In the genomic region with DNA sequence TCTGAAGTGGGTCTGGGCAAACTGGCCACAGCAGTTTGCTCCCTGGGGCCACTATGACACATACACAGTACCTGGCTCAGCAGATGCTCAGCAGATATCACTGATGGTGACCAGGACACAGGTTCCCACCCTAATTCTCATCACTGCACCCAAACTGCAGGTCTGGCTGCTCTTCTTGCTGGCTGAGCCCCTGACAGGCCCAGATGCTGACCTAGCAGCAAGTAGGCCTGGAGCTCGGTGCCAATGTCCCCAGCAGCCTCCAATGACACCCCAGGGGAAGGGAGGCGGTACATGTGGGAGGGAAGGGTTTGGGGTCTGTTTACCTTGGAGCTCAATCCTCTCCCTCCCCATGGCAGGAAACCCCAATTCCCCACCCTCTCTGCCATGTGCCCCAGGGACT, we compare ENCODE assay signal across 20 cellular contexts. TPM values are rescaled to one million over a fixed set of nuclear protein-coding genes. Genes with fewer than 3 reads are reported as not detected.
DNase-seq lines count a peak whose midpoint lies in the region; ATAC-seq and TF ChIP-seq lines count a peak whose summit lies in the region.
"Had no signal": no experiment of that assay in that cellular context is flagged by ENCODE, and none has a peak within 500 bp of the region (broad histone marks: within the 10 kb centered on the region; RNA-seq: fewer than 3 reads in every experiment).

No MANE protein-coding gene starts in this region.

- TF ChIP-seq CTCF in HCT116 (IDR thresholded peaks at IDR 0.05 in 2 of 3, conservative IDR thresholded peaks at IDR 0.05 in 1 of 3; ENCODE audit: borderline replicate concordance in 1 of 3, insufficient read depth in 1 of 3, low read depth in 2 of 3, low read length in 2 of 3): no peak
- no peak for TF ChIP-seq CTCF in neural progenitor cell (IDR thresholded peaks at IDR 0.05)
- no peak for TF ChIP-seq CTCF in vagina (IDR thresholded peaks at IDR 0.05)

- no peak overlapping the region for H2AFZ ChIP-seq in HCT116 (ENCODE audit: low read depth, low read length, poor library complexity, severe bottlenecking)
- H2AFZ ChIP-seq in neural progenitor cell (replicated peaks): no peak overlapping the region
- H2AFZ ChIP-seq: PC-9 had no signal

- no TSS peak for BruUV-seq in HCT116 (replicated peaks; lab: Mats Ljungman, UMichigan)

- H3K27me3 ChIP-seq in HCT116 (ENCODE audit: insufficient read depth, low read length) (no peaks in the 10 kb centered on the region), neural progenitor cell (no peaks in the 10 kb centered on the region), vagina (no peaks in the 10 kb centered on the region)

- H3K27me3 Mint-ChIP-seq in activated T-cell treated with anti-CD3 and anti-CD28 coated beads, Interleukin-2, amount 50 U/mL, for 24 hours: no peaks in the 10 kb centered on the region
- peaks cover 12% of the 10 kb centered on the region for H3K27me3 Mint-ChIP-seq in neural progenitor cell (ENCODE audit: insufficient read depth, low read depth)
- H3K27me3 Mint-ChIP-seq: CD4-positive, alpha-beta memory T cell had no signal

- no peak for ATAC-seq in HCT116
- ATAC-seq in GM21367 (IDR thresholded peaks at IDR 0.05; ENCODE audit: unreplicated experiment): no peak
- no peak for ATAC-seq in HG02885 (IDR thresholded peaks at IDR 0.05; ENCODE audit: poor library complexity, unreplicated experiment)
- ATAC-seq: Right ventricle myocardium inferior had no signal

- H3K27ac ChIP-seq in HCT116 (ENCODE audit: low read depth, low read length) (peak overlapping the region; percentile 26; the same call in 1 of the 2 replicates), SK-N-MC (peak overlapping the region; percentile 68; the same call in 1 of the 2 replicates), neural progenitor cell (peak overlapping the region; percentile 46), vagina (no peak overlapping the region)
- H3K27ac ChIP-seq: PC-9 had no signal

- H3K9me3 Mint-ChIP-seq in activated T-cell treated with anti-CD3 and anti-CD28 coated beads, Interleukin-2, amount 50 U/mL, for 24 hours: no peaks in the 10 kb centered on the region
- H3K9me3 Mint-ChIP-seq in neural progenitor cell: no peaks in the 10 kb centered on the region

- H3K9me3 ChIP-seq in HCT116 (ENCODE audit: control insufficient read depth in 1 of 2, insufficient read depth in 1 of 2, low read depth in 1 of 2, low read length in 2 of 2) (no peaks in the 10 kb centered on the region), SK-N-MC (ENCODE audit: low read depth, low read length) (no peaks in the 10 kb centered on the region), neural progenitor cell (ENCODE audit: low read depth) (no peaks in the 10 kb centered on the region), vagina (no peaks in the 10 kb centered on the region)
- H3K9me3 ChIP-seq: SK-N-SH had no signal

- H3K4me2 ChIP-seq in HCT116 (ENCODE audit: low read length) (no peak overlapping the region), neural progenitor cell (no peak overlapping the region)
- H3K4me2 ChIP-seq: PC-9, SK-N-SH had no signal

- RAD21 ChIA-PET in HCT116 (lab: Charles Lee; ENCODE audit: low non-redundant PET in 1 of 2, low total read pairs in 2 of 2, uncharacterized antibody in 2 of 2, unreplicated experiment in 2 of 2): no interaction called here

- H3K36me3 ChIP-seq in HCT116 (ENCODE audit: control insufficient read depth in 1 of 2, insufficient read depth in 2 of 2, low read length in 2 of 2) (peaks cover 41 to 54% of the 10 kb centered on the region in 2 experiments), SK-N-MC (ENCODE audit: insufficient read depth, low read length) (peaks cover 58% of the 10 kb centered on the region), neural progenitor cell (peaks cover 10% of the 10 kb centered on the region), vagina (peaks cover 0 to 48% of the 10 kb centered on the region in 2 donors)

- peaks cover 7 to 15% of the 10 kb centered on the region in 2 experiments for H3K4me1 ChIP-seq in HCT116 (ENCODE audit: control insufficient read depth in 1 of 2, insufficient read depth in 2 of 2, low read length in 2 of 2)
- peaks cover 15% of the 10 kb centered on the region for H3K4me1 ChIP-seq in neural progenitor cell
- peaks cover 27% of the 10 kb centered on the region for H3K4me1 ChIP-seq in vagina

- no peak overlapping the region for H3K9ac ChIP-seq in HCT116 (ENCODE audit: low read length)
- no peak overlapping the region for H3K9ac ChIP-seq in SK-N-MC (ENCODE audit: insufficient read length)
- H3K9ac ChIP-seq in neural progenitor cell: no peak overlapping the region
- H3K9ac ChIP-seq: SK-N-SH had no signal

- peaks cover 51% of the 10 kb centered on the region for H3K4me1 Mint-ChIP-seq in activated T-cell treated with anti-CD3 and anti-CD28 coated beads, Interleukin-2, amount 50 U/mL, for 24 hours (ENCODE audit: low read depth)
- H3K4me1 Mint-ChIP-seq in neural progenitor cell: peaks cover 46% of the 10 kb centered on the region

- H3K9me2 ChIP-seq in HCT116 (ENCODE audit: insufficient read depth): no peaks in the 10 kb centered on the region
- H3K9me2 ChIP-seq: SK-N-SH had no signal

- CTCF ChIA-PET in HCT116 (lab: Charles Lee): no interaction called here

- H3K4me3 ChIP-seq in HCT116 (replicated peaks in 1 of 2; ENCODE audit: low read depth in 1 of 2, low read length in 2 of 2) (no peak overlapping the region), SK-N-MC (no peak overlapping the region), neural progenitor cell (no peak overlapping the region), vagina (no peak overlapping the region)
- H3K4me3 ChIP-seq: PC-9 had no signal

- peak overlapping the region; percentile 36 for H3K4me3 Mint-ChIP-seq in activated T-cell treated with anti-CD3 and anti-CD28 coated beads, Interleukin-2, amount 50 U/mL, for 24 hours
- no peak overlapping the region for H3K4me3 Mint-ChIP-seq in neural progenitor cell

- H3K36me3 Mint-ChIP-seq in activated T-cell treated with anti-CD3 and anti-CD28 coated beads, Interleukin-2, amount 50 U/mL, for 24 hours (ENCODE audit: low read depth): peaks cover 75% of the 10 kb centered on the region
- H3K36me3 Mint-ChIP-seq in neural progenitor cell: peaks cover 35% of the 10 kb centered on the region

- peaks cover 73% of the 10 kb centered on the region for H3F3A ChIP-seq in neural progenitor cell (ENCODE audit: low read depth)

- intact Hi-C loops in HCT116 (cut with micrococcal nuclease) (no loop called here), vagina (cut with DNase I) (loop anchor here (10.0 kb wide), 1 partner anchor 202 kb away; a partner anchor contains a TSS)

- POLR2A ChIA-PET in HCT116 (lab: Charles Lee): interaction anchor here (0.8 to 1.5 kb wide), 2 partner anchors 9 to 12 kb away, joined by 3 to 5 read pairs; no protein-coding TSS in a partner anchor

- H3K79me2 ChIP-seq in HCT116 (ENCODE audit: insufficient read depth, low read length): peaks cover 54% of the 10 kb centered on the region
- peaks cover 54% of the 10 kb centered on the region for H3K79me2 ChIP-seq in neural progenitor cell (ENCODE audit: low read depth)

- no peak for TF ChIP-seq RAD21 in HCT116 (IDR thresholded peaks at IDR 0.05; ENCODE audit: low read depth)

- no peak overlapping the region for H3K27ac Mint-ChIP-seq in activated T-cell treated with anti-CD3 and anti-CD28 coated beads, Interleukin-2, amount 50 U/mL, for 24 hours
- H3K27ac Mint-ChIP-seq in neural progenitor cell: no peak overlapping the region

- TF ChIP-seq POLR2A in HCT116 (IDR thresholded peaks at IDR 0.05; ENCODE audit: borderline replicate concordance, extremely low read depth, insufficient read depth, insufficient read length) (no peak), vagina (IDR thresholded peaks at IDR 0.05) (no peak)

- H4K20me1 ChIP-seq in HCT116 (ENCODE audit: insufficient read depth) (peaks cover 23% of the 10 kb centered on the region; the same call in 1 of the 2 replicates), neural progenitor cell (ENCODE audit: low read depth) (peaks cover 81% of the 10 kb centered on the region)

- DNase-seq in activated T-cell treated with anti-CD3 and anti-CD28 coated beads, Interleukin-2, amount 50 U/mL, for 24 hours: no peak
- no peak for DNase-seq in activated T-cell treated with anti-CD3 and anti-CD28 coated beads, Interleukin-2, amount 50 U/mL, for 1 hour
- DNase-seq in HCT116 (ENCODE audit: low read depth, low spot score) (no peak), SK-N-MC (ENCODE audit: low read depth, low spot score) (no peak), neural progenitor cell (ENCODE audit: low spot score) (no peak), vagina (ENCODE audit: extremely low spot score in 2 of 2) (no peak)
- DNase-seq: AML-193; CD4-positive, alpha-beta memory T cell; HCEC 1CT; MM.1S; NCI-H1105; NCI-H1694 treated with DMSO at 0.1 percent for 48 hours; NCI-H69; NK-92 treated with Interleukin-12 subunit alpha and Interleukin-12 subunit beta, amount 100 ng/mL, for 24 hours; PC-9; SK-N-SH had no signal

TF ChIP-seq in HCT116, 20 proteins besides CTCF, POLR2A, EP300 and RAD21 (continues in another document):
- TF ChIP-seq EZH2phosphoT487 (IDR thresholded peaks at IDR 0.05; ENCODE audit: borderline replicate concordance) (no peak), ELF1 (IDR thresholded peaks at IDR 0.05; ENCODE audit: borderline replicate concordance, low read depth) (no peak), EZH2 (IDR thresholded peaks at IDR 0.05) (no peak), SIN3A (IDR thresholded peaks at IDR 0.05; ENCODE audit: low read depth) (no peak), POLR2AphosphoS5 (IDR thresholded peaks at IDR 0.05; ENCODE audit: low read depth, low read length) (no peak), TCF7L2 (IDR thresholded peaks at IDR 0.05; ENCODE audit: borderline replicate concordance, extremely low read depth, insufficient read depth, insufficient read length) (no peak), CEBPB (IDR thresholded peaks at IDR 0.05; ENCODE audit: low read depth) (no peak)

RNA-seq across cellular contexts. Expression of a gene that starts 5.1 kb away (rescaled TPM):
- total RNA-seq in HCT116 (2021; ENCODE audit: unreplicated experiment): 515 TPM
- 334 and 398 TPM in 2 replicates for polyA plus RNA-seq in HCT116 (2012)
- total RNA-seq in neural progenitor cell (ENCODE audit: low replicate concordance): 118 and 159 TPM in 2 replicates
- total RNA-seq in vagina: 22.3 TPM

RNA-seq across cellular contexts. Expression of a gene that starts 16.8 kb away (rescaled TPM):
- total RNA-seq in HCT116 (2021; ENCODE audit: unreplicated experiment) (3,050 TPM), neural progenitor cell (ENCODE audit: low replicate concordance) (1,017 and 1,124 TPM in 2 replicates), vagina (1,166 TPM)
- polyA plus RNA-seq in HCT116 (2012): 4,429 and 5,970 TPM in 2 replicates

RNA-seq across cellular contexts. Expression of a gene that starts 18.4 kb away (rescaled TPM):
- 21.0 TPM for total RNA-seq in HCT116 (2021; ENCODE audit: unreplicated experiment)
- 4.8 and 9.0 TPM in 2 replicates for polyA plus RNA-seq in HCT116 (2012)
- 0.15 TPM in 1 of 2 replicates, not detected in the other for total RNA-seq in neural progenitor cell (ENCODE audit: low replicate concordance)
- total RNA-seq in vagina: 5.9 TPM

RNA-seq across cellular contexts. Expression of a gene that starts 25.9 kb away (rescaled TPM):
- total RNA-seq in HCT116 (2021; ENCODE audit: unreplicated experiment) (not detected), neural progenitor cell (ENCODE audit: low replicate concordance) (not detected in 2 replicates), vagina (not detected)
- 0.21 TPM in 1 of 2 replicates, not detected in the other for polyA plus RNA-seq in HCT116 (2012)
- total RNA-seq: CD4-positive, alpha-beta memory T cell; Daoy; PC-9; Right ventricle myocardium inferior had no signal
- polyA plus RNA-seq: CD4-positive, alpha-beta memory T cell had no signal

RNA-seq across cellular contexts. Expression of a gene that starts 32.2 kb away (rescaled TPM):
- total RNA-seq in HCT116 (2021; ENCODE audit: unreplicated experiment) (2.8 TPM), neural progenitor cell (ENCODE audit: low replicate concordance) (0.06 and 0.62 TPM in 2 replicates), vagina (not detected)
- 3.4 and 4.5 TPM in 2 replicates for polyA plus RNA-seq in HCT116 (2012)
- total RNA-seq: Right ventricle myocardium inferior had no signal
- polyA plus RNA-seq: CD4-positive, alpha-beta memory T cell had no signal
